Comparison of ENCODE assay signal across 22 cellular contexts in genomic region chr5:147878066-147878748, GRCh38. TPM values are rescaled to one million over a fixed set of nuclear protein-coding genes. Genes with fewer than 3 reads are reported as not detected.
"Had no signal": no experiment of that assay in that cellular context is flagged by ENCODE, and none has a peak within 500 bp of the region (broad histone marks: within the 10 kb centered on the region; RNA-seq: fewer than 3 reads in every experiment).

SCGB3A2 (plus strand) TSS chr5:147878711; CDS start chr5:147878804, 93 bp downstream.

- H3K27ac ChIP-seq: dorsolateral prefrontal cortex, pancreas, suprapubic skin, thyroid gland, vagina had no signal

- FAIRE-seq: pancreas had no signal

- H3K4me1 ChIP-seq: pancreas, suprapubic skin, vagina had no signal

- H3K27me3 ChIP-seq: pancreas, suprapubic skin, thyroid gland, vagina had no signal

- H3K9me3 ChIP-seq: pancreas, suprapubic skin, thyroid gland, vagina had no signal

- H3K4me3 ChIP-seq: dorsolateral prefrontal cortex, pancreas, smooth muscle cell, suprapubic skin, thyroid gland, vagina had no signal

- ATAC-seq: pancreas; right cardiac atrium; stimulated activated naive CD8-positive, alpha-beta T cell treated with anti-CD3 and anti-CD28 coated beads, Interleukin-15, Interleukin-2, amounts not matched to agents 100 U/mL and 50 U/mL, for 24 hours had no signal

- H3K4me2 ChIP-seq: smooth muscle cell had no signal

- H3K36me3 Mint-ChIP-seq: naive B cell, type B pancreatic cell had no signal

- H3K4me1 Mint-ChIP-seq: naive B cell, nephron had no signal

- H3K4me3 Mint-ChIP-seq: naive B cell, nephron, type B pancreatic cell had no signal

- H3K27ac Mint-ChIP-seq: naive B cell, progenitor cell of endocrine pancreas, type B pancreatic cell had no signal

- DNase-seq: cortex of kidney; dorsolateral prefrontal cortex; effector CD8-positive, alpha-beta T cell; foreskin melanocyte; head of caudate nucleus; hippocampal formation; mesenchymal stem cell; naive B cell; occipital lobe; pancreas; right cardiac atrium; stimulated activated CD4-positive, alpha-beta T cell treated with anti-CD3 and anti-CD28 coated beads, Interleukin-2, amount 100 ng/mL, for 48 hours; stimulated activated naive CD8-positive, alpha-beta T cell treated with anti-CD3 and anti-CD28 coated beads, Interleukin-15, Interleukin-2, amounts not matched to agents 100 U/mL and 50 U/mL, for 24 hours; thyroid gland had no signal

- H3K36me3 ChIP-seq: pancreas, suprapubic skin, thyroid gland, vagina had no signal

- H3K9me3 Mint-ChIP-seq: naive B cell, nephron had no signal

RNA-seq across cellular contexts. Expression of gene SCGB3A2, which starts in this region (rescaled TPM):
- total RNA-seq: kidney epithelial cell, lower leg skin, occipital lobe, progenitor cell of endocrine pancreas, suprapubic skin, thyroid gland, vagina had no signal
